ENCODE assay signal across 1 cellular context in the genomic region with DNA sequence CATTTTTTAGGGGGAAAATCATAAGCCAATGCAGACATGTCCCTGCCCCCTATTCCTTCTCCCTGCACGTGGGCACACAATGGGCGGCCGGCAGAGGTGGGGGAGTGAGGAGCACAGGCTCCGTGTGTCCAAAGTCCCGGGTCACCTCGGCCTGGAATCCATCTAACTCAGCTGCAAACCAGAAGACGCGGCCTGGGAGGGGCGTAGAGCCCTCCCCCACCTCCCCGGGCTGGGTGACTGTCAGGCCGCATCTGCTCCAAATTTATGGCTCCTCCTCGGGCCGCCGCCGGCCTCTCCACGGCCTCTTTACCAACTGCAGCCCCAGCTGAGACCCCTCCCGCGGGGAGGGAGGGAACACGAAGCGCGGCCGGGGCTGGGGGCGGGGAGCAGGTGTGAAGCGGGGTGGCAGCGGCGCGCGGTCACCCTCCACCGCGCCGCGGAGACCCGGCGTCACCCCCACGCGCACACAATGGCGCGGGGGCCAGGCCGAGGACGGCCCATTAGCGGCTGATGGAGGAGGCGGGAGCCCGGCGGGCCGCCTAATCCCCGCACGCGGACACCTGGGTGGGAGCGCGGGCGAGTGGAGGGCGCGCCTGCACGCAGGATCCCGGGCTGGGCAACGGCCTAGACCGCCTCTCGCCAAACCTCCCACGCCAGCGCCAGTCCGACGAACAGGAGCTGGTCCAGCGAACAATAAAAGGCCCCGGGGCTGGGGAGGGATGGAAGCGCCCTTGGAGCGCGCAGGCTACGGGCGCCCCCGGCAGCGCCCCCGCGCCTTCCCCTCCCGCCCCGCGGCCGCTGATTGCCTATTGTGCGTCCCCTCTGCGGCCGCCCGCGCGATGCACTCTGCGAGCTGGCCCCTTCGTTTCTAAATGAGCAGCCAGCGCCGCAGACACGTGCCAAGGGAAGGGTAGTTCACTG.
TF ChIP-seq lines count a peak whose summit lies in the region.

No MANE protein-coding gene starts in this region.

TF ChIP-seq in A549, 52 proteins besides CTCF, POLR2A, EP300 and RAD21 (continued from another document):
- TF ChIP-seq HOXA7 (CRISPR knock-in tag; IDR thresholded peaks at IDR 0.05), result no peak
